ENCODE assay signal across 24 cellular contexts in the genomic region with DNA sequence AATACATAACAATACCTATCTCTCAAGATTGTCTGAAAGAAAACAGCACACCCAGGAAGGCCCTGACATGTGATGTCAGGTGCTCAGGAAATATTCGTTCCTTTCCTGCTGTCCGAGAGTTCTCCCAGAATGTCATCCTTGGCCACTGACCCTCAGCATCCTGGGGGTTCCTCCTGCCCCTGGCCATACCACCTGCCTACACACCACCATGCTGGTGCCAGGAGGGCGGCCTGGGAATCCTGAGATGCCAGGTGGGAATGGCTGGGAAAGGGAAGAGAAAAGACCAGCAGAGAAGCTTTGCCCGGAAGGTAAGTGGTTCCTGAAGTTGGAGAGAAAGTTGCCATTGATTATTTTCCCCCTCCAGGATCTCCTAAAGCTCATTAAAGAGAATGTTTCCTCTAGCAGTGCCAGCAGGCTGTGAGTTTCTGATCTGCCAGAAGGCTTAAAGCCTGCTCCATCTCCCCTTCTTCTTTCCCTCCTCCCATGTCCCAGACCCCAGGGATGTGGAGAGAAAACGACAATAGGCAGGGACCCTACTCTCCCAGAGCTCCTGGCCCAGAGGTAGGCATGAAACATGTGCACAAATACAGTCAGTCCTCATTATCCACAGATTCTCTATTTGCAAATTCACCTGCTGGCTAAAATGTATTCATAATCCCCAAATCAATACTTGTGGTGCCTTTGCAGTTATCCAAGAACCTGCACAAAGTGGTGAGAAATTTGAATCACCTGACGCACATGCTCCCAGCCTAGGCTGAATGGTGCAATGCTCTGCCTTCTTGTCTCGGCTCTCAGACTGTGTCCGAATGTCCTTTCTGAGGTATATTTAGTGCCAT.
DNase-seq lines count a peak whose midpoint lies in the region; ATAC-seq, FAIRE-seq and TF ChIP-seq lines count a peak whose summit lies in the region.
"Had no signal": no experiment of that assay in that cellular context is flagged by ENCODE, and none has a peak within 500 bp of the region (broad histone marks: within the 10 kb centered on the region; RNA-seq: fewer than 3 reads in every experiment).

No MANE protein-coding gene starts in this region.

- no peaks in the 10 kb centered on the region for H3K36me3 ChIP-seq in GM23338 (ENCODE audit: insufficient read depth)
- no peaks in the 10 kb centered on the region for H3K36me3 ChIP-seq in spleen
- H3K36me3 ChIP-seq: BE2C, BLaER1 had no signal

- H3K27ac ChIP-seq in GM23338 (ENCODE audit: low read depth): no peak overlapping the region
- H3K27ac ChIP-seq in spleen: no peak overlapping the region
- H3K27ac ChIP-seq: BLaER1 had no signal

- H4K20me1 ChIP-seq in GM23338 (replicated peaks; ENCODE audit: insufficient read depth): no peaks in the 10 kb centered on the region
- H4K20me1 ChIP-seq: BLaER1 had no signal

- H3K9me3 Mint-ChIP-seq in GM23338 (no peaks in the 10 kb centered on the region; the same call in 2 of the 3 replicates), neural crest cell (peaks cover 2% of the 10 kb centered on the region)
- H3K9me3 Mint-ChIP-seq: CD4-positive, alpha-beta memory T cell; CD4-positive, CD25-positive, alpha-beta regulatory T cell had no signal

- TF ChIP-seq POLR2A in spleen (IDR thresholded peaks at IDR 0.05): no peak

- TF ChIP-seq CTCF in GM23338 (conservative IDR thresholded peaks at IDR 0.05; ENCODE audit: low read depth in 2 of 2): no peak
- TF ChIP-seq CTCF in neural crest cell (conservative IDR thresholded peaks at IDR 0.05): no peak
- TF ChIP-seq CTCF in spleen (IDR thresholded peaks at IDR 0.05 in 8 of 11, conservative IDR thresholded peaks at IDR 0.05 in 3 of 11): no peak
- no peak for TF ChIP-seq CTCF in D721Med (IDR thresholded peaks at IDR 0.05; ENCODE audit: insufficient read depth, missing control alignments)

- peaks cover 5% of the 10 kb centered on the region for H3K27me3 Mint-ChIP-seq in GM23338 (ENCODE audit: insufficient read depth, low read depth, poor library complexity)
- no peaks in the 10 kb centered on the region for H3K27me3 Mint-ChIP-seq in neural crest cell (ENCODE audit: low read depth)
- H3K27me3 Mint-ChIP-seq: CD4-positive, CD25-positive, alpha-beta regulatory T cell had no signal

- WGBS in spleen, 5 donors: 83 to 89% (median 87%) methylated on average over 8 of the region's 8 CpGs

- intact Hi-C loops in spleen (cut with DNase I; ENCODE audit: low total_unique reads): no loop called here

- H3K4me1 Mint-ChIP-seq in GM23338 (peaks cover 9% of the 10 kb centered on the region; the same call in 2 of the 3 replicates), neural crest cell (peaks cover 41% of the 10 kb centered on the region)
- H3K4me1 Mint-ChIP-seq: CD14-positive monocyte; CD4-positive, alpha-beta memory T cell; CD4-positive, CD25-positive, alpha-beta regulatory T cell; CD8-positive, alpha-beta memory T cell had no signal

- 0 out of 2 replicates have a peak, but pooled peaks cover 7% of the 10 kb centered on the region for H3K9me2 ChIP-seq in GM23338 (ENCODE audit: insufficient read depth)

- DNase-seq in GM23338 (ENCODE audit: low spot score) (no peak), SK-N-DZ (ENCODE audit: low spot score) (peak; percentile 95), neural crest cell (ENCODE audit: low read depth, low spot score) (no peak), spleen (peak; percentile 42), HEK293T (ENCODE audit: extremely low spot score) (no peak), ecto neural progenitor cell (ENCODE audit: low spot score) (no peak), D721Med (ENCODE audit: insufficient read length, low spot score) (no peak)
- DNase-seq: 8988T; ACHN; BE2C; C1 segment of cervical spinal cord; CD4-positive, alpha-beta memory T cell; CD4-positive, CD25-positive, alpha-beta regulatory T cell; CD8-positive, alpha-beta memory T cell; COR-L47; DND-41; EL; GDM1 had no signal

- ATAC-seq in GM23338: no peak
- ATAC-seq: GM12878 had no signal

- H3F3A ChIP-seq in GM23338 (replicated peaks; ENCODE audit: low read depth): no peaks in the 10 kb centered on the region

- H3K9me3 ChIP-seq in spleen: no peaks in the 10 kb centered on the region
- H3K9me3 ChIP-seq: BE2C, BLaER1 had no signal

- H3K36me3 Mint-ChIP-seq in GM23338 (ENCODE audit: low read depth) (no peaks in the 10 kb centered on the region), neural crest cell (ENCODE audit: low read depth) (no peaks in the 10 kb centered on the region)
- H3K36me3 Mint-ChIP-seq: CD14-positive monocyte; CD4-positive, alpha-beta memory T cell; CD4-positive, CD25-positive, alpha-beta regulatory T cell; CD8-positive, alpha-beta memory T cell had no signal

- H3K27me3 ChIP-seq in GM23338 (ENCODE audit: insufficient read depth): no peaks in the 10 kb centered on the region
- peaks cover 0 to 10% (median 0%) of the 10 kb centered on the region in 7 donors for H3K27me3 ChIP-seq in spleen (replicated peaks in 1 of 7)
- H3K27me3 ChIP-seq: BE2C, BLaER1 had no signal

- POLR2A ChIA-PET in HEK293T (lab: Yijun Ruan, JAX): no interaction called here

- no peak overlapping the region for H3K4me2 ChIP-seq in GM23338
- H3K4me2 ChIP-seq: BLaER1 had no signal

- peaks cover 6% of the 10 kb centered on the region; the same call in 1 of the 2 replicates for H3K4me1 ChIP-seq in GM23338 (ENCODE audit: insufficient read depth)
- H3K4me1 ChIP-seq in spleen: peaks cover 0 to 17% (median 8%) of the 10 kb centered on the region in 6 donors
- H3K4me1 ChIP-seq: BE2C had no signal

- H3K4me3 Mint-ChIP-seq in GM23338 (no peak overlapping the region), neural crest cell (no peak overlapping the region)
- H3K4me3 Mint-ChIP-seq: CD14-positive monocyte; CD4-positive, alpha-beta memory T cell; CD4-positive, CD25-positive, alpha-beta regulatory T cell; CD8-positive, alpha-beta memory T cell had no signal

- H3K4me3 ChIP-seq in GM23338: no peak overlapping the region
- H3K4me3 ChIP-seq in spleen: no peak overlapping the region
- H3K4me3 ChIP-seq: BLaER1, GM12878 had no signal

- no peak for FAIRE-seq in D721Med (lab: Jason Lieb, UNC)
- FAIRE-seq: A204.1, GM12878, GM12892, GM18507 had no signal

- CTCF ChIA-PET in HEK293T (lab: Yijun Ruan, JAX): interaction anchor here (1.1 kb wide), 1 partner anchor 147 kb away, joined by 3 read pairs; no protein-coding TSS in a partner anchor

- H3K27ac Mint-ChIP-seq in GM23338 (no peak overlapping the region), neural crest cell (ENCODE audit: unreplicated experiment) (peak overlapping the region; percentile 83)
- H3K27ac Mint-ChIP-seq: CD4-positive, alpha-beta memory T cell; CD4-positive, CD25-positive, alpha-beta regulatory T cell had no signal

- H2AFZ ChIP-seq in GM23338: peak overlapping the region; percentile 18; the same call in 1 of the 2 replicates

- no peaks in the 10 kb centered on the region for H3K79me2 ChIP-seq in GM23338 (replicated peaks; ENCODE audit: insufficient read depth)

TF ChIP-seq in GM23338, 12 proteins besides CTCF, POLR2A, EP300 and RAD21 (continues in another document):
- TF ChIP-seq POLR2AphosphoS5 (IDR thresholded peaks at IDR 0.05; ENCODE audit: low read depth): no peak

TF ChIP-seq in HEK293T, 16 proteins besides CTCF, POLR2A, EP300 and RAD21:
- TF ChIP-seq FOXM1 (IDR thresholded peaks at IDR 0.05; ENCODE audit: borderline replicate concordance): no peak
- no peak for TF ChIP-seq ZNF384 (IDR thresholded peaks at IDR 0.05)
- TF ChIP-seq SP1 (IDR thresholded peaks at IDR 0.05): no peak
- no peak for TF ChIP-seq ELF4 (IDR thresholded peaks at IDR 0.05)
- TF ChIP-seq ARNT (IDR thresholded peaks at IDR 0.05): no peak
- TF ChIP-seq FOXA1 (IDR thresholded peaks at IDR 0.05): no peak
- TF ChIP-seq LEF1 (IDR thresholded peaks at IDR 0.05; ENCODE audit: borderline replicate concordance): no peak
- TF ChIP-seq CTBP1 (IDR thresholded peaks at IDR 0.05; ENCODE audit: borderline replicate concordance): no peak
- TF ChIP-seq TARDBP (IDR thresholded peaks at IDR 0.05): no peak
- no peak for TF ChIP-seq L3MBTL2 (conservative IDR thresholded peaks at IDR 0.05)
- TF ChIP-seq, protein P1, sequence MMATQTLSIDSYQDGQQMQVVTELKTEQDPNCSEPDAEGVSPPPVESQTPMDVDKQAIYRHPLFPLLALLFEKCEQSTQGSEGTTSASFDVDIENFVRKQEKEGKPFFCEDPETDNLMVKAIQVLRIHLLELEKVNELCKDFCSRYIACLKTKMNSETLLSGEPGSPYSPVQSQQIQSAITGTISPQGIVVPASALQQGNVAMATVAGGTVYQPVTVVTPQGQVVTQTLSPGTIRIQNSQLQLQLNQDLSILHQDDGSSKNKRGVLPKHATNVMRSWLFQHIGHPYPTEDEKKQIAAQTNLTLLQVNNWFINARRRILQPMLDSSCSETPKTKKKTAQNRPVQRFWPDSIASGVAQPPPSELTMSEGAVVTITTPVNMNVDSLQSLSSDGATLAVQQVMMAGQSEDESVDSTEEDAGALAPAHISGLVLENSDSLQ (IDR thresholded peaks at IDR 0.05): no peak
- no peak for TF ChIP-seq SUZ12 (IDR thresholded peaks at IDR 0.05)
- no peak for TF ChIP-seq FOXK2 (IDR thresholded peaks at IDR 0.05)
- TF ChIP-seq HDGF (IDR thresholded peaks at IDR 0.05; ENCODE audit: borderline replicate concordance): no peak
- TF ChIP-seq NFRKB (IDR thresholded peaks at IDR 0.05): no peak
- TF ChIP-seq BHLHE40 (IDR thresholded peaks at IDR 0.05; ENCODE audit: borderline replicate concordance): no peak

Comparison
In these comparisons a context has a peak if more than half of its experiments do, and no peak if none do; other contexts are left out.
1. DNase-seq: peak in SK-N-DZ (single experiment) and spleen (single experiment); none in GM23338 (single experiment), neural crest cell (single experiment), HEK293T (single experiment), ecto neural progenitor cell (single experiment) and D721Med (single experiment).